27 cellular contexts compared by ENCODE assay signal in genomic region chr7:98562336-98563182, GRCh38. TPM values are rescaled to one million over a fixed set of nuclear protein-coding genes. Genes with fewer than 3 reads are reported as not detected.
DNase-seq lines count a peak whose midpoint lies in the region.
"Had no signal": no experiment of that assay in that cellular context is flagged by ENCODE, and none has a peak within 500 bp of the region (broad histone marks: within the 10 kb centered on the region; RNA-seq: fewer than 3 reads in every experiment).

No MANE protein-coding gene starts in this region.

- DNase-seq in NCI-H1436 treated with DMSO at 0.1 percent for 48 hours (lab: John Stamatoyannopoulos, UW) (peak; percentile 7), NCI-H1436 (lab: John Stamatoyannopoulos, UW) (no peak), NCI-H1105 treated with DMSO at 0.1 percent for 48 hours (lab: John Stamatoyannopoulos, UW) (peak; percentile 78), RPMI7951 (ENCODE audit: low read depth) (peak; percentile 80), skeletal muscle cell (ENCODE audit: low read depth) (peak; percentile 9), foreskin melanocyte (no peak), iPS-NIHi11 (ENCODE audit: low spot score) (no peak)
- no peak for DNase-seq in stimulated activated naive CD4-positive, alpha-beta T cell (lab: John Stamatoyannopoulos, UW)
- DNase-seq: 8988T; activated B cell treated with CpG ODN at 0.5 μM for 24 hours; activated CD4-positive, alpha-beta T cell treated with anti-CD3 and anti-CD28 coated beads, Interleukin-2, amount 50 U/mL, for 4 hours; activated CD8-positive, alpha-beta memory T cell treated with anti-CD3 and anti-CD28 coated beads, Interleukin-2, amount 50 U/mL, for 4 hours; anterior cingulate cortex; CD8-positive, alpha-beta T cell; GF-D8; GM23248; Kasumi-1; midbrain; NCI-H226; OCI-M1; right cardiac atrium; stimulated activated naive CD8-positive, alpha-beta T cell treated with anti-CD3 and anti-CD28 coated beads, Interleukin-15, amount 100 ng/mL, for 72 hours; SW 1271; T1000; transverse colon had no signal

- no peak overlapping the region for H3K4me3 ChIP-seq in skeletal muscle cell (ENCODE audit: low read depth, low read length)
- H3K4me3 ChIP-seq: cardiac muscle cell, GM23248, transverse colon had no signal

RNA-seq across cellular contexts. Expression of gene NPTX2, which starts 54.5 kb away (rescaled TPM):
- 4.8 and 5.5 TPM in 2 replicates for total RNA-seq in RPMI7951 (2014; rRNA removed; shearing (Covaris generic))
- total RNA-seq: activated B cell treated with CpG ODN at 0.5 μM for 24 hours; activated T-helper 17 cell treated with anti-CD3 and anti-CD28 coated beads, Interleukin-2, amount 50 U/mL, for 72 hours; cardiac muscle cell; CD8-positive, alpha-beta T cell had no signal

Comparison
In these comparisons a context has a peak if more than half of its experiments do, and no peak if none do; other contexts are left out.
1. DNase-seq: peak in NCI-H1436 treated with DMSO at 0.1 percent for 48 hours (single experiment), NCI-H1105 treated with DMSO at 0.1 percent for 48 hours (single experiment), RPMI7951 (single experiment) and skeletal muscle cell (single experiment); none in NCI-H1436 (single experiment), foreskin melanocyte (single experiment), iPS-NIHi11 (single experiment) and stimulated activated naive CD4-positive, alpha-beta T cell (0 of 6).